20 cellular contexts compared by ENCODE assay signal in the genomic region with DNA sequence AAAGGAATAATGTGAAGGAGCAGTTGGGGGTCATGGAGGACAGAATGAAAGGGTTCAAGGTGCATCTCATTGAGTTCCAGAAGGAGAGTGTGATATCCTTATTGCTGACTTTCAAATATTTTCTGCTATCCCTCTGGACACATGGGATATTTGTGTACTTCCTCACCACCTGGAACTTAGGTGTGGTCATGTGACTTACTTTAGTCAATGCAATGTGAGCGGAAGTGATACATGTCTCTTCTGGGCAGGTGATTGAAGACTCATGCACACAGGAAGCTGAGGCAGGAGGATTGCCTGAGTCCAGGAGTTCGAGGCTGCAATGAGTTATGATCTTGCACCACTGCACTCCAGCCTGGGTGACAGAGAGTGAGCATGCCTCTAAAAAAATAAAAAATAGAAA. TPM values are rescaled to one million over a fixed set of nuclear protein-coding genes. Genes with fewer than 3 reads are reported as not detected.
DNase-seq lines count a peak whose midpoint lies in the region; ATAC-seq, FAIRE-seq and TF ChIP-seq lines count a peak whose summit lies in the region.
"Had no signal": no experiment of that assay in that cellular context is flagged by ENCODE, and none has a peak within 500 bp of the region (broad histone marks: within the 10 kb centered on the region; RNA-seq: fewer than 3 reads in every experiment).

No MANE protein-coding gene starts in this region.

- H3K9ac ChIP-seq in HCT116 (ENCODE audit: low read length), result no peak overlapping the region
- no peak overlapping the region for H3K9ac ChIP-seq in endothelial cell of umbilical vein (replicated peaks; ENCODE audit: extremely low read depth, insufficient read depth, low read length)

- no peaks in the 10 kb centered on the region for H3K4me1 ChIP-seq in HCT116 (ENCODE audit: control insufficient read depth in 1 of 2, insufficient read depth in 2 of 2, low read length in 2 of 2)
- no peaks in the 10 kb centered on the region for H3K4me1 ChIP-seq in endothelial cell of umbilical vein (ENCODE audit: control insufficient read depth, extremely low read depth, insufficient read depth, low read length)
- H3K4me1 ChIP-seq in upper lobe of left lung, result no peaks in the 10 kb centered on the region

- TF ChIP-seq CTCF in HCT116 (IDR thresholded peaks at IDR 0.05 in 2 of 3, conservative IDR thresholded peaks at IDR 0.05 in 1 of 3; ENCODE audit: borderline replicate concordance in 1 of 3, insufficient read depth in 1 of 3, low read depth in 2 of 3, low read length in 2 of 3), result no peak
- TF ChIP-seq CTCF in endothelial cell of umbilical vein (IDR thresholded peaks at IDR 0.05; ENCODE audit: extremely low read depth in 1 of 2, insufficient read depth in 1 of 2, low read depth in 1 of 2, low read length in 2 of 2), result no peak
- no peak for TF ChIP-seq CTCF in osteocyte (IDR thresholded peaks at IDR 0.05)
- no peak for TF ChIP-seq CTCF in upper lobe of left lung (IDR thresholded peaks at IDR 0.05)

- peaks cover 18% of the 10 kb centered on the region for H3K27me3 Mint-ChIP-seq in osteocyte (ENCODE audit: unreplicated experiment)

- no peak for TF ChIP-seq POLR2A in HCT116 (IDR thresholded peaks at IDR 0.05; ENCODE audit: borderline replicate concordance, extremely low read depth, insufficient read depth, insufficient read length)
- no peak for TF ChIP-seq POLR2A in endothelial cell of umbilical vein (IDR thresholded peaks at IDR 0.05; ENCODE audit: low read depth, low read length)
- TF ChIP-seq POLR2A in upper lobe of left lung (IDR thresholded peaks at IDR 0.05), result no peak

- H3K79me2 ChIP-seq in HCT116 (ENCODE audit: insufficient read depth, low read length) (no peaks in the 10 kb centered on the region), endothelial cell of umbilical vein (ENCODE audit: control insufficient read depth, insufficient read depth, low read length) (no peaks in the 10 kb centered on the region)

- no peaks in the 10 kb centered on the region for H3K36me3 ChIP-seq in HCT116 (ENCODE audit: control insufficient read depth in 1 of 2, insufficient read depth in 2 of 2, low read length in 2 of 2)
- H3K36me3 ChIP-seq in endothelial cell of umbilical vein (ENCODE audit: control insufficient read depth in 2 of 2, extremely low read depth in 1 of 2, insufficient read depth in 2 of 2, low read length in 2 of 2), result no peaks in the 10 kb centered on the region
- no peaks in the 10 kb centered on the region for H3K36me3 ChIP-seq in upper lobe of left lung

- H4K20me1 ChIP-seq in HCT116 (ENCODE audit: insufficient read depth) (no peaks in the 10 kb centered on the region), endothelial cell of umbilical vein (replicated peaks; ENCODE audit: control insufficient read depth, extremely low read depth, insufficient read depth, low read length) (no peaks in the 10 kb centered on the region)

- H3K9me1 ChIP-seq in endothelial cell of umbilical vein (replicated peaks; ENCODE audit: control insufficient read depth, extremely low read depth, insufficient read depth, low read length), result no peaks in the 10 kb centered on the region

- no peak overlapping the region for H2AFZ ChIP-seq in HCT116 (ENCODE audit: low read depth, low read length, poor library complexity, severe bottlenecking)
- H2AFZ ChIP-seq in endothelial cell of umbilical vein (ENCODE audit: low read depth, low read length), result no peak overlapping the region

- H3K4me2 ChIP-seq in HCT116 (ENCODE audit: low read length) (no peak overlapping the region), endothelial cell of umbilical vein (ENCODE audit: insufficient read depth, low read length) (no peak overlapping the region)

- BruUV-seq in HCT116 (replicated peaks; lab: Mats Ljungman, UMichigan) (no TSS peak), endothelial cell of umbilical vein (replicated peaks; lab: Mats Ljungman, UMichigan) (no TSS peak)

- H3K4me3 ChIP-seq in HCT116 (replicated peaks in 1 of 2; ENCODE audit: low read depth in 1 of 2, low read length in 2 of 2), result no peak overlapping the region
- no peak overlapping the region for H3K4me3 ChIP-seq in endothelial cell of umbilical vein (replicated peaks in 1 of 3; ENCODE audit: insufficient read depth in 1 of 3, low read depth in 1 of 3, low read length in 3 of 3)
- no peak overlapping the region for H3K4me3 ChIP-seq in upper lobe of left lung

- TF ChIP-seq RAD21 in HCT116 (IDR thresholded peaks at IDR 0.05; ENCODE audit: low read depth), result no peak

- RAD21 ChIA-PET in HCT116 (lab: Charles Lee; ENCODE audit: low non-redundant PET in 1 of 2, low total read pairs in 2 of 2, uncharacterized antibody in 2 of 2, unreplicated experiment in 2 of 2), result no interaction called here

- H3K27ac ChIP-seq in HCT116 (ENCODE audit: low read depth, low read length), result no peak overlapping the region
- H3K27ac ChIP-seq in endothelial cell of umbilical vein (ENCODE audit: insufficient read depth, low read depth, low read length), result no peak overlapping the region
- no peak overlapping the region for H3K27ac ChIP-seq in upper lobe of left lung
- H3K27ac ChIP-seq: HL-60 had no signal

- no peak for TF ChIP-seq EP300 in upper lobe of left lung (IDR thresholded peaks at IDR 0.05)

- H3K27ac Mint-ChIP-seq in osteocyte (ENCODE audit: unreplicated experiment), result no peak overlapping the region
- H3K27ac Mint-ChIP-seq: B cell; CD4-positive, alpha-beta T cell; H9; HFFc6; IgD-negative memory B cell had no signal

- no peak overlapping the region for H3K4me3 Mint-ChIP-seq in osteocyte (ENCODE audit: unreplicated experiment)
- H3K4me3 Mint-ChIP-seq: B cell; CD4-positive, alpha-beta T cell; H9; HFFc6; IgD-negative memory B cell had no signal

- no peaks in the 10 kb centered on the region for H3K27me3 ChIP-seq in HCT116 (ENCODE audit: insufficient read depth, low read length)
- H3K27me3 ChIP-seq in endothelial cell of umbilical vein (ENCODE audit: control insufficient read depth in 2 of 2, insufficient read depth in 2 of 2, low read length in 2 of 2), result peaks cover 0 to 8% of the 10 kb centered on the region in 2 experiments
- H3K27me3 ChIP-seq in upper lobe of left lung, result no peaks in the 10 kb centered on the region

- H3K36me3 Mint-ChIP-seq in osteocyte (ENCODE audit: unreplicated experiment), result peaks cover 2% of the 10 kb centered on the region
- H3K36me3 Mint-ChIP-seq: IgD-negative memory B cell had no signal

- dilution Hi-C loops in endothelial cell of umbilical vein (cut with MboI; ENCODE audit: extremely low pct_ligation_motif_present, low sequenced_read_pairs), result no loop called here

- POLR2A ChIA-PET in HCT116 (lab: Charles Lee) (interaction anchor here (0.7 kb wide), 1 partner anchor 11 kb away, joined by 4 read pairs; no protein-coding TSS in a partner anchor), endothelial cell of umbilical vein (lab: Charles Lee) (no interaction called here)

- H3K9me2 ChIP-seq in HCT116 (ENCODE audit: insufficient read depth), result no peaks in the 10 kb centered on the region

- DNase-seq in HCT116 (ENCODE audit: low read depth, low spot score) (peak; percentile 22), HTR-8/SVneo (ENCODE audit: insufficient read length, low spot score) (no peak), endothelial cell of umbilical vein (ENCODE audit: low read depth, low spot score) (no peak), osteocyte (ENCODE audit: extremely low spot score, unreplicated experiment) (peak; percentile 23), cortex of kidney (lab: John Stamatoyannopoulos, UW) (no peak), occipital lobe (lab: John Stamatoyannopoulos, UW) (no peak), upper lobe of left lung (no peak)
- DNase-seq: C1 segment of cervical spinal cord; Calu3; CD4-positive, alpha-beta T cell; DND-41; GDM1; GOT3; H9; HFFc6 had no signal

- no peaks in the 10 kb centered on the region for H3K4me1 Mint-ChIP-seq in osteocyte (ENCODE audit: unreplicated experiment)
- H3K4me1 Mint-ChIP-seq: B cell had no signal

- intact Hi-C loops in HCT116 (cut with micrococcal nuclease), result no loop called here
- intact Hi-C loops in endothelial cell of umbilical vein (cut with micrococcal nuclease), result no loop called here

- no peaks in the 10 kb centered on the region for H3K9me3 ChIP-seq in HCT116 (ENCODE audit: control insufficient read depth in 1 of 2, insufficient read depth in 1 of 2, low read depth in 1 of 2, low read length in 2 of 2)
- no peaks in the 10 kb centered on the region for H3K9me3 ChIP-seq in endothelial cell of umbilical vein (replicated peaks; ENCODE audit: control insufficient read depth, insufficient read depth, low read length)
- no peaks in the 10 kb centered on the region for H3K9me3 ChIP-seq in upper lobe of left lung

- ATAC-seq in HCT116 (peak; percentile 67; the same call in 1 of the 2 replicates), upper lobe of left lung (ENCODE audit: low FRiP score in 2 of 2) (no peak)

- no peaks in the 10 kb centered on the region for H3K9me3 Mint-ChIP-seq in osteocyte (ENCODE audit: unreplicated experiment)
- H3K9me3 Mint-ChIP-seq: CD4-positive, alpha-beta T cell; H9; HFFc6 had no signal

- FAIRE-seq in HTR-8/SVneo (lab: Jason Lieb, UNC) (peak; percentile 82), endothelial cell of umbilical vein (lab: Jason Lieb, UNC) (peak; percentile 84)
- FAIRE-seq: A204.1, GM19239 had no signal

- 89 to 93% methylated on average over 2 of the region's 2 CpGs for WGBS in upper lobe of left lung, 2 donors

- CTCF ChIA-PET in HCT116 (lab: Charles Lee) (no interaction called here), endothelial cell of umbilical vein (lab: Charles Lee) (interaction anchor here (0.6 kb wide), 1 partner anchor 35 kb away, joined by 3 read pairs; no protein-coding TSS in a partner anchor)

TF ChIP-seq in HCT116, 20 proteins besides CTCF, POLR2A, EP300 and RAD21 (continues in another document):
- no peak for TF ChIP-seq SRF (IDR thresholded peaks at IDR 0.05; ENCODE audit: low read depth)
- no peak for TF ChIP-seq ZNF274 (IDR thresholded peaks at IDR 0.05; ENCODE audit: low read depth, low read length)

TF ChIP-seq in endothelial cell of umbilical vein, 7 proteins besides CTCF, POLR2A, EP300 and RAD21 (continues in another document):
- TF ChIP-seq FOS (IDR thresholded peaks at IDR 0.05; ENCODE audit: borderline replicate concordance, insufficient read depth, low read length) (no peak), MYC (IDR thresholded peaks at IDR 0.05; ENCODE audit: low read depth, low read length) (no peak)

RNA-seq across cellular contexts. Expression of gene TANC2, which starts 36.7 kb away (rescaled TPM):
- total RNA-seq in HCT116 (2021; ENCODE audit: unreplicated experiment), result 53.2 TPM
- polyA plus RNA-seq in HCT116 (2012), result 24.1 and 27.4 TPM in 2 replicates
- total RNA-seq in endothelial cell of umbilical vein, result 23.0 and 30.8 TPM in 2 replicates
- polyA plus RNA-seq in endothelial cell of umbilical vein, result 7.4 and 7.9 TPM in 2 replicates
- 3.4 and 4.7 TPM in 2 replicates for polyA plus RNA-seq in endothelial cell of umbilical vein (2011; cell fraction: cytosol; rRNA removed)
- 23.3 and 25.7 TPM in 2 replicates for polyA plus RNA-seq in endothelial cell of umbilical vein (2011; cell fraction: nucleus; rRNA removed)
- 8.7 and 9.0 TPM in 2 replicates for polyA plus RNA-seq in endothelial cell of umbilical vein (2012)
- polyA minus RNA-seq in endothelial cell of umbilical vein, result 99.8 and 144 TPM in 2 replicates
- 80.1 TPM for polyA minus RNA-seq in endothelial cell of umbilical vein (2011; cell fraction: cytosol; rRNA and poly(A)+ RNA removed)
- 134 and 208 TPM in 2 replicates for polyA minus RNA-seq in endothelial cell of umbilical vein (2011; cell fraction: nucleus; rRNA and poly(A)+ RNA removed)
- 40.3 and 41.1 TPM in 2 replicates for total RNA-seq in osteocyte
- total RNA-seq in occipital lobe, result 151 TPM
- total RNA-seq in upper lobe of left lung, result 100 to 1,000 TPM in 3 of 6 donors, 10 to 100 TPM in 3; 64.9 to 134 (median 98.4) TPM

Comparison
In these comparisons a context has a peak if more than half of its experiments do, and no peak if none do; other contexts are left out.
1. DNase-seq: peak in HCT116 (single experiment) and osteocyte (single experiment); none in HTR-8/SVneo (single experiment), endothelial cell of umbilical vein (single experiment), cortex of kidney (single experiment), occipital lobe (single experiment) and upper lobe of left lung (0 of 2).